ENCODE assay signal across 1 cellular context in the genomic region with DNA sequence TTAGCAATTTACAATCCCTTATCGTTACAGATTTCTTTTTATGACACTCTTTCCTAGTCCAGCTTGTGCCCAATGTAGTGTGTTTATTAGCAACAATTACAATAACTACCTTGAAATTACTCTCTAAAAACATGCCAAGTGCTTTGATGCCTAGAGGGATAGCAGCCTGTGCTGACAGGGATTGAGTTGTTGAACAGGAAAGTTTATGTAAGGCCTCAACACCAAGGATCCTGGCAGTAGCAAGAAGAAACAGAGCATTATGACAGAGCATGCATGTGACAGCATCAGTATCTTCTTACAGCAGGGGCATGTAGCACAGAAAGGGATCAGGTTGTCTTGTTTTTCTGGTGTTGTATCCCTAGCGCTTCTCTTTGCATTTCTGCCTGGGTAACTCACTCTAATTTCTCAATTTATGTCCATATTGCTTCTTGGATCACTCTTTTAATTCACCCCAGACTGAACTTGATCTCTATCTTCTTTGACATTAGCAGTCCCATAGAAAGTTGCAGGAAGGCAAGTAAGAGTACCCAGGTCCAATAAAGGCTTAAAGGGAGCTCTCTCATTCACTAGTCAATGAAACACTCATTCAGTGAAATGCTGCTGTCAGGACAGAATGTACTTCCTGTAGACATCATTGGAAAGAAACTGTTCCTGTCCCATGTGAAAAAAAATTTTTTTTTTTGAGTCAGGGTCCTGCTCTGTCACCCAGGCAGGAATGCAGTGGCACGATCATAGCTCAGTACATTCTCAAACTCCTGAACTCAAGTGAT.
TF ChIP-seq lines count a peak whose summit lies in the region.

No MANE protein-coding gene starts in this region.

TF ChIP-seq in HEK293, 187 proteins besides CTCF, POLR2A, EP300 and RAD21 (continued from another document):
- peak; percentile 87 for TF ChIP-seq PRDM4 (tag by site-specific recombination; IDR thresholded peaks at IDR 0.05)
- TF ChIP-seq ZBTB48 (tag by site-specific recombination; IDR thresholded peaks at IDR 0.05), result peak; percentile 88
- no peak for TF ChIP-seq KLF16 (tag by site-specific recombination; IDR thresholded peaks at IDR 0.05)
- TF ChIP-seq, protein P1, sequence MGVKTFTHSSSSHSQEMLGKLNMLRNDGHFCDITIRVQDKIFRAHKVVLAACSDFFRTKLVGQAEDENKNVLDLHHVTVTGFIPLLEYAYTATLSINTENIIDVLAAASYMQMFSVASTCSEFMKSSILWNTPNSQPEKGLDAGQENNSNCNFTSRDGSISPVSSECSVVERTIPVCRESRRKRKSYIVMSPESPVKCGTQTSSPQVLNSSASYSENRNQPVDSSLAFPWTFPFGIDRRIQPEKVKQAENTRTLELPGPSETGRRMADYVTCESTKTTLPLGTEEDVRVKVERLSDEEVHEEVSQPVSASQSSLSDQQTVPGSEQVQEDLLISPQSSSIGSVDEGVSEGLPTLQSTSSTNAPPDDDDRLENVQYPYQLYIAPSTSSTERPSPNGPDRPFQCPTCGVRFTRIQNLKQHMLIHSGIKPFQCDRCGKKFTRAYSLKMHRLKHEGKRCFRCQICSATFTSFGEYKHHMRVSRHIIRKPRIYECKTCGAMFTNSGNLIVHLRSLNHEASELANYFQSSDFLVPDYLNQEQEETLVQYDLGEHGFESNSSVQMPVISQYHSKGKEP (tag by site-specific recombination; IDR thresholded peaks at IDR 0.05), result peak; percentile 76
- TF ChIP-seq ZNF629 (tag by site-specific recombination; IDR thresholded peaks at IDR 0.05), result peak; percentile 32; the same call in 1 of the 2 replicates
- TF ChIP-seq OSR2 (tag by site-specific recombination; IDR thresholded peaks at IDR 0.05), result peak; percentile 99
- peak; percentile 45; the same call in 1 of the 2 replicates for TF ChIP-seq INSM2 (tag by site-specific recombination; IDR thresholded peaks at IDR 0.05)
- TF ChIP-seq ZNF692 (tag by site-specific recombination; IDR thresholded peaks at IDR 0.05), result 0 out of 2 replicates have a peak, but pooled peaks have one; percentile 18
- TF ChIP-seq, protein P2, sequence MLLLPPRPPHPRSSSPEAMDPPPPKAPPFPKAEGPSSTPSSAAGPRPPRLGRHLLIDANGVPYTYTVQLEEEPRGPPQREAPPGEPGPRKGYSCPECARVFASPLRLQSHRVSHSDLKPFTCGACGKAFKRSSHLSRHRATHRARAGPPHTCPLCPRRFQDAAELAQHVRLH (tag by site-specific recombination; IDR thresholded peaks at IDR 0.05), result peak; percentile 93
- TF ChIP-seq ZNF600 (tag by site-specific recombination; IDR thresholded peaks at IDR 0.05), result 0 out of 2 replicates have a peak, but pooled peaks have one; percentile 42
- no peak for TF ChIP-seq ZNF529 (tag by site-specific recombination; IDR thresholded peaks at IDR 0.05; ENCODE audit: insufficient replicate concordance)
- TF ChIP-seq FEZF1 (tag by site-specific recombination; IDR thresholded peaks at IDR 0.05), result peak; percentile 87
- TF ChIP-seq, protein P3, sequence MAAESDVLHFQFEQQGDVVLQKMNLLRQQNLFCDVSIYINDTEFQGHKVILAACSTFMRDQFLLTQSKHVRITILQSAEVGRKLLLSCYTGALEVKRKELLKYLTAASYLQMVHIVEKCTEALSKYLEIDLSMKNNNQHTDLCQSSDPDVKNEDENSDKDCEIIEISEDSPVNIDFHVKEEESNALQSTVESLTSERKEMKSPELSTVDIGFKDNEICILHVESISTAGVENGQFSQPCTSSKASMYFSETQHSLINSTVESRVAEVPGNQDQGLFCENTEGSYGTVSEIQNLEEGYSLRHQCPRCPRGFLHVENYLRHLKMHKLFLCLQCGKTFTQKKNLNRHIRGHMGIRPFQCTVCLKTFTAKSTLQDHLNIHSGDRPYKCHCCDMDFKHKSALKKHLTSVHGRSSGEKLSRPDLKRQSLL (tag by site-specific recombination; IDR thresholded peaks at IDR 0.05), result no peak
- no peak for TF ChIP-seq ELK4 (IDR thresholded peaks at IDR 0.05; ENCODE audit: borderline replicate concordance, low read depth, low read length)
- 0 out of 2 replicates have a peak, but pooled peaks have one; percentile 28 for TF ChIP-seq ZNF596 (tag by site-specific recombination; IDR thresholded peaks at IDR 0.05)
- peak; percentile 93 for TF ChIP-seq PRDM6 (tag by site-specific recombination; IDR thresholded peaks at IDR 0.05)
- TF ChIP-seq ZBTB17 (tag by site-specific recombination; IDR thresholded peaks at IDR 0.05), result peak; percentile 54
- peak; percentile 61; the same call in 1 of the 2 replicates for TF ChIP-seq GLI2 (tag by site-specific recombination; IDR thresholded peaks at IDR 0.05; ENCODE audit: borderline replicate concordance, low read depth)
- peak; percentile 67; the same call in 1 of the 2 replicates for TF ChIP-seq BCL11A (tag by site-specific recombination; IDR thresholded peaks at IDR 0.05; ENCODE audit: low read depth)
- TF ChIP-seq KLF7 (tag by site-specific recombination; IDR thresholded peaks at IDR 0.05; ENCODE audit: borderline replicate concordance), result no peak
- TF ChIP-seq ZNF174 (tag by site-specific recombination; IDR thresholded peaks at IDR 0.05), result no peak
- 0 out of 2 replicates have a peak, but pooled peaks have one; percentile 26 for TF ChIP-seq ZNF2 (tag by site-specific recombination; IDR thresholded peaks at IDR 0.05)
- TF ChIP-seq WT1 (tag by site-specific recombination; IDR thresholded peaks at IDR 0.05), result no peak
- peak; percentile 36; the same call in 1 of the 2 replicates for TF ChIP-seq SCRT2 (tag by site-specific recombination; IDR thresholded peaks at IDR 0.05)
- 0 out of 2 replicates have a peak, but pooled peaks have one; percentile 14 for TF ChIP-seq ZSCAN30 (tag by site-specific recombination; IDR thresholded peaks at IDR 0.05)
- 0 out of 2 replicates have a peak, but pooled peaks have one; percentile 64 for TF ChIP-seq SCRT1 (tag by site-specific recombination; IDR thresholded peaks at IDR 0.05; ENCODE audit: borderline replicate concordance)
- TF ChIP-seq, protein P4, sequence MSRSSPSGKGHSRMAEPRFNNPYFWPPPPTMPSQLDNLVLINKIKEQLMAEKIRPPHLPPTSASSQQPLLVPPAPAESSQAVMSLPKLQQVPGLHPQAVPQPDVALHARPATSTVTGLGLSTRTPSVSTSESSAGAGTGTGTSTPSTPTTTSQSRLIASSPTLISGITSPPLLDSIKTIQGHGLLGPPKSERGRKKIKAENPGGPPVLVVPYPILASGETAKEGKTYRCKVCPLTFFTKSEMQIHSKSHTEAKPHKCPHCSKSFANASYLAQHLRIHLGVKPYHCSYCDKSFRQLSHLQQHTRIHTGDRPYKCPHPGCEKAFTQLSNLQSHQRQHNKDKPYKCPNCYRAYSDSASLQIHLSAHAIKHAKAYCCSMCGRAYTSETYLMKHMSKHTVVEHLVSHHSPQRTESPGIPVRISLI (tag by site-specific recombination; IDR thresholded peaks at IDR 0.05), result peak; percentile 29; the same call in 1 of the 2 replicates
- TF ChIP-seq ZNF16 (tag by site-specific recombination; IDR thresholded peaks at IDR 0.05; ENCODE audit: low read depth), result no peak
- peak; percentile 95 for TF ChIP-seq ZNF843 (tag by site-specific recombination; IDR thresholded peaks at IDR 0.05)
- TF ChIP-seq TRIM28 (IDR thresholded peaks at IDR 0.05; ENCODE audit: borderline replicate concordance, low read length), result no peak
- peak; percentile 76 for TF ChIP-seq TCF7L2 (IDR thresholded peaks at IDR 0.05; ENCODE audit: borderline replicate concordance, low read depth, low read length)
- no peak for TF ChIP-seq ZNF426 (tag by site-specific recombination; IDR thresholded peaks at IDR 0.05)
- peak; percentile 62 for TF ChIP-seq ZXDB (tag by site-specific recombination; IDR thresholded peaks at IDR 0.05)
- peak; percentile 92; the same call in 1 of the 2 replicates for TF ChIP-seq MZF1 (tag by site-specific recombination; IDR thresholded peaks at IDR 0.05; ENCODE audit: borderline replicate concordance)
- no peak for TF ChIP-seq HOXA7 (CRISPR knock-in tag; IDR thresholded peaks at IDR 0.05; ENCODE audit: borderline replicate concordance)
- TF ChIP-seq ZNF555 (tag by site-specific recombination; conservative IDR thresholded peaks at IDR 0.05), result no peak
- no peak for TF ChIP-seq ZNF341 (tag by site-specific recombination; IDR thresholded peaks at IDR 0.05; ENCODE audit: low read depth)
